Comparison of ENCODE assay signal across 19 cellular contexts in genomic region chrX:127621780-127622179, GRCh38.
DNase-seq lines count a peak whose midpoint lies in the region; ATAC-seq, FAIRE-seq and TF ChIP-seq lines count a peak whose summit lies in the region.
"Had no signal": no experiment of that assay in that cellular context is flagged by ENCODE, and none has a peak within 500 bp of the region (broad histone marks: within the 10 kb centered on the region; RNA-seq: fewer than 3 reads in every experiment).

No MANE protein-coding gene starts in this region.

- H3K9ac ChIP-seq in PC-3 (ENCODE audit: low read length), result no peak overlapping the region
- H3K9ac ChIP-seq: GM23248 had no signal

- peak; percentile 5 for FAIRE-seq in colon (lab: Jason Lieb, UNC)
- FAIRE-seq: GM12891, GM18507, H1 had no signal

- H3K9me3 ChIP-seq in PC-3 (ENCODE audit: low read length), result no peaks in the 10 kb centered on the region

- BruUV-seq in PC-3 (replicated peaks; lab: Mats Ljungman, UMichigan), result no TSS peak

- no peaks in the 10 kb centered on the region for H3K36me3 ChIP-seq in PC-3 (ENCODE audit: low read depth, low read length)

- no peak overlapping the region for H3K27ac ChIP-seq in PC-3 (ENCODE audit: low read length)
- H3K27ac ChIP-seq: GM23248 had no signal

- no peaks in the 10 kb centered on the region for H3K9me2 ChIP-seq in PC-3 (replicated peaks; ENCODE audit: low read length)

- no peaks in the 10 kb centered on the region for H3K27me3 ChIP-seq in PC-3 (ENCODE audit: low read length)

- no peak overlapping the region for H2AFZ ChIP-seq in PC-3 (ENCODE audit: low read length)
- H2AFZ ChIP-seq: GM23248 had no signal

- intact Hi-C loops in PC-3 (cut with micrococcal nuclease), result no loop called here

- no peaks in the 10 kb centered on the region for H3K79me2 ChIP-seq in PC-3 (ENCODE audit: low read length)

- no peaks in the 10 kb centered on the region for H3K4me1 ChIP-seq in PC-3 (ENCODE audit: insufficient read depth, low read length)

- no peak for TF ChIP-seq CTCF in PC-3 (conservative IDR thresholded peaks at IDR 0.05; ENCODE audit: low read depth, low read length)

- H3F3A ChIP-seq in PC-3 (ENCODE audit: low read length, unreplicated experiment), result no peaks in the 10 kb centered on the region

- DNase-seq in PC-3 (peak; percentile 55), RKO (ENCODE audit: low spot score) (peak; percentile 9), NOMO-1 treated with dmso at 0.1 percent for 144 hours (lab: John Stamatoyannopoulos, UW; ENCODE audit: unreplicated experiment) (no peak), HCEC 1CT (no peak)
- DNase-seq: C1 segment of cervical spinal cord; Calu3; CD4-positive, alpha-beta memory T cell; COR-L47; DMS53; DMS79 treated with DMSO at 0.1 percent for 48 hours; GF-D8; GM23248; H7 had no signal

- no peaks in the 10 kb centered on the region for H4K20me1 ChIP-seq in PC-3 (ENCODE audit: low read length)

- no peak overlapping the region for H3K4me3 ChIP-seq in PC-3 (ENCODE audit: low read length)
- H3K4me3 ChIP-seq: GM23248 had no signal

- CTCF ChIA-PET in PC-3 (lab: Charles Lee), result no interaction called here

- POLR2A ChIA-PET in PC-3 (lab: Charles Lee; ENCODE audit: unreplicated experiment), result no interaction called here

- no peak overlapping the region for H3K4me2 ChIP-seq in PC-3 (ENCODE audit: low read length)

- ATAC-seq in PC-3 (peak; percentile 58), HG03097 (IDR thresholded peaks at IDR 0.05; ENCODE audit: low FRiP score, unreplicated experiment) (no peak)
- ATAC-seq: HCT116 had no signal

Comparison
In these comparisons a context has a peak if more than half of its experiments do, and no peak if none do; other contexts are left out.
1. DNase-seq: peak in PC-3 (single experiment) and RKO (single experiment); none in NOMO-1 treated with dmso at 0.1 percent for 144 hours (single experiment) and HCEC 1CT (single experiment).